ENCODE assay signal across 15 cellular contexts in the genomic region with DNA sequence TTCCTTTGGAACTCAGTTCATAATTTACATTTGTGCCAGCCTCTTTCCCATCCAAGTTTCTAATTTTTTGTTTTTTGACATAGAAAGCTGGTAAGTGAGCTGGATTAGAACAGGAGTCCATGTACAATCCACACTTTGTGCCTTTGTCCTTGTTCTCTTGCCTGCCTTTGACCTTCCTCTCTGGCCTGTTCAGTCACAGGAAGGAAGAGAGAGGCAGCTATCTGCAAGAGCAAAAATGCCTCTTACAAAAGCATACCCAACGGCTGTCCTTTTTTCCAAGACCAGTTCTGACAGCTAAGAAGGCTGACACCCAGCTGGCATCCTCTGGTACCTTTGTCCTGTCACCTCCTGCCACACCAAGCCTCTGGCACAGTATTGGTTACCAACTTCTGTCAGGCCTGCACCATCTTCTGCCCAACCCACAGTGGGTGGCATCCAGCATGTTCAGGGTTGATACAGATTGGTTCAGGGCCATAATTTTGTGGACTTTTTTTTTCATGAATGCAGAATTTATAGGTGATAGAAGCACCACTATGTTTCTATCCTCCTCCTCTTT.
DNase-seq lines count a peak whose midpoint lies in the region; ATAC-seq and TF ChIP-seq lines count a peak whose summit lies in the region.
"Had no signal": no experiment of that assay in that cellular context is flagged by ENCODE, and none has a peak within 500 bp of the region (broad histone marks: within the 10 kb centered on the region; RNA-seq: fewer than 3 reads in every experiment).

No MANE protein-coding gene starts in this region.

- H3K4me1 ChIP-seq in left ventricle myocardium inferior (peaks cover 10% of the 10 kb centered on the region), Panc1 (ENCODE audit: control insufficient read depth, insufficient read depth, low read length) (peaks cover 14% of the 10 kb centered on the region), right cardiac atrium (ENCODE audit: control insufficient read depth, insufficient read depth, low read length) (no peaks in the 10 kb centered on the region), upper lobe of right lung (no peaks in the 10 kb centered on the region)

- H3K36me3 ChIP-seq in left ventricle myocardium inferior: peaks cover 92% of the 10 kb centered on the region
- peaks cover 6% of the 10 kb centered on the region; the same call in 1 of the 2 replicates for H3K36me3 ChIP-seq in Panc1 (ENCODE audit: control insufficient read depth, insufficient read depth, low read length)
- H3K36me3 ChIP-seq in upper lobe of right lung: peaks cover 69% of the 10 kb centered on the region

- H3K27ac ChIP-seq in left ventricle myocardium inferior (replicated peaks) (no peak overlapping the region), Panc1 (ENCODE audit: low read length) (0 out of 2 replicates have a peak overlapping the region, but pooled peaks have one; percentile 19), right cardiac atrium (ENCODE audit: low read length) (no peak overlapping the region), upper lobe of right lung (no peak overlapping the region)

- DNase-seq in Right ventricle myocardium inferior (ENCODE audit: missing footprints) (no peak), left ventricle myocardium inferior (no peak), Panc1 (ENCODE audit: low read depth, low spot score) (no peak), right cardiac atrium (no peak), upper lobe of right lung (no peak), NCI-H82 (lab: John Stamatoyannopoulos, UW) (no peak)
- DNase-seq: activated B cell treated with CpG ODN at 0.5 μM for 24 hours; activated naive CD8-positive, alpha-beta T cell treated with anti-CD3 and anti-CD28 coated beads, Interleukin-2, amount 10 ng/mL, durations not matched to agents 7 days and 5 days; foreskin melanocyte; H7; KBM-7; NCI-H1694; NCI-H526 treated with DMSO at 0.1 percent for 48 hours; T1000 had no signal

- CTCF ChIA-PET in Panc1 (lab: Charles Lee): no interaction called here

- BruUV-seq in Panc1 (replicated peaks; lab: Mats Ljungman, UMichigan): no TSS peak

- no peak overlapping the region for H3K4me3 ChIP-seq in left ventricle myocardium inferior
- no peak overlapping the region for H3K4me3 ChIP-seq in Panc1 (ENCODE audit: low read depth in 2 of 2, low read length in 2 of 2)
- H3K4me3 ChIP-seq in right cardiac atrium (ENCODE audit: low read length): no peak overlapping the region
- H3K4me3 ChIP-seq in upper lobe of right lung: no peak overlapping the region

- TF ChIP-seq CTCF in left ventricle myocardium inferior (IDR thresholded peaks at IDR 0.05; ENCODE audit: borderline replicate concordance): no peak
- no peak for TF ChIP-seq CTCF in Panc1 (IDR thresholded peaks at IDR 0.05)
- TF ChIP-seq CTCF in upper lobe of right lung (IDR thresholded peaks at IDR 0.05): no peak

- ATAC-seq in Right ventricle myocardium inferior (peak; percentile 37), Panc1 (no peak), right cardiac atrium (peak; percentile 43 to 58), upper lobe of right lung (peak; percentile 13), HG03439 (IDR thresholded peaks at IDR 0.05; ENCODE audit: unreplicated experiment) (no peak)

- WGBS in right cardiac atrium: 44% methylated on average over 1 of the region's 1 CpG

- H3K9me3 ChIP-seq in left ventricle myocardium inferior (replicated peaks) (no peaks in the 10 kb centered on the region), Panc1 (ENCODE audit: control insufficient read depth, insufficient read depth, low read depth, low read length) (no peaks in the 10 kb centered on the region), right cardiac atrium (ENCODE audit: control insufficient read depth, low read length) (no peaks in the 10 kb centered on the region), upper lobe of right lung (no peaks in the 10 kb centered on the region)

- POLR2A ChIA-PET in Panc1 (lab: Charles Lee): no interaction called here

- in situ Hi-C loops in Panc1 (cut with HindIII; ENCODE audit: low pct_unique_long_range_greater_than_20kb, low sequenced_read_pairs): no loop called here

- H3K27me3 ChIP-seq in left ventricle myocardium inferior (ENCODE audit: low read depth): no peaks in the 10 kb centered on the region
- no peaks in the 10 kb centered on the region for H3K27me3 ChIP-seq in Panc1 (ENCODE audit: control insufficient read depth, insufficient read depth, low read length)
- no peaks in the 10 kb centered on the region for H3K27me3 ChIP-seq in right cardiac atrium (ENCODE audit: control insufficient read depth, insufficient read depth)
- H3K27me3 ChIP-seq in upper lobe of right lung: no peaks in the 10 kb centered on the region

- intact Hi-C loops in Right ventricle myocardium inferior (cut with DNase I) (no loop called here), left ventricle myocardium inferior (cut with micrococcal nuclease) (no loop called here), Panc1 (cut with micrococcal nuclease; ENCODE audit: unreplicated experiment) (no loop called here), right cardiac atrium (cut with DNase I) (no loop called here), upper lobe of right lung (cut with DNase I) (no loop called here)

Comparison
In these comparisons a context has a peak if more than half of its experiments do, and no peak if none do; other contexts are left out.
1. ATAC-seq: peak in Right ventricle myocardium inferior (single experiment), right cardiac atrium (2 of 2) and upper lobe of right lung (single experiment); none in Panc1 (single experiment) and HG03439 (single experiment).